8 cellular contexts compared by ENCODE assay signal in genomic region chr2:74179063-74179865, GRCh38. TPM values are rescaled to one million over a fixed set of nuclear protein-coding genes. Genes with fewer than 3 reads are reported as not detected.
DNase-seq lines count a peak whose midpoint lies in the region; ATAC-seq, FAIRE-seq and TF ChIP-seq lines count a peak whose summit lies in the region.

No MANE protein-coding gene starts in this region.

- H3K27ac Mint-ChIP-seq in mesothelial cell of epicardium, result peak overlapping the region; percentile 97

- peak overlapping the region; percentile 90 for H3K4me3 ChIP-seq in bronchial epithelial cell (ENCODE audit: low read depth, low read length)

- no peaks in the 10 kb centered on the region for H3K36me3 ChIP-seq in bronchial epithelial cell (ENCODE audit: control insufficient read depth, insufficient read depth, low read length)

- peaks cover 16% of the 10 kb centered on the region for H3K36me3 Mint-ChIP-seq in mesothelial cell of epicardium

- H3K4me1 Mint-ChIP-seq in mesothelial cell of epicardium, result peaks cover 10% of the 10 kb centered on the region

- DNase-seq in bronchial epithelial cell (ENCODE audit: low read depth) (no peak), mesothelial cell of epicardium (ENCODE audit: low spot score in 2 of 2, unreplicated experiment in 2 of 2) (no peak), NCI-H2081 (lab: John Stamatoyannopoulos, UW) (no peak), RPMI8226 (no peak), iPS-NIHi11 (ENCODE audit: low spot score) (no peak)

- TF ChIP-seq CTCF in 22Rv1 (IDR thresholded peaks at IDR 0.05) (peak; percentile 32), bronchial epithelial cell (IDR thresholded peaks at IDR 0.05; ENCODE audit: insufficient read depth, low read length, severe bottlenecking) (no peak), mesothelial cell of epicardium (IDR thresholded peaks at IDR 0.05; ENCODE audit: unreplicated experiment) (peak; percentile 75)

- H3K4me3 Mint-ChIP-seq in mesothelial cell of epicardium, result peak overlapping the region; percentile 89

- H3K27ac ChIP-seq in 22Rv1, result peak overlapping the region; percentile 75

- no peaks in the 10 kb centered on the region for H3K27me3 Mint-ChIP-seq in mesothelial cell of epicardium (ENCODE audit: low read depth)

- ATAC-seq in GM19395 (IDR thresholded peaks at IDR 0.05; ENCODE audit: unreplicated experiment), result peak; percentile 19
- peak; percentile 10 for ATAC-seq in HG03571 (IDR thresholded peaks at IDR 0.05; ENCODE audit: unreplicated experiment)

- no peaks in the 10 kb centered on the region for H3K27me3 ChIP-seq in bronchial epithelial cell (ENCODE audit: control insufficient read depth, insufficient read depth, low read length)

- peaks cover 13% of the 10 kb centered on the region for H3K9me3 Mint-ChIP-seq in mesothelial cell of epicardium

- no peak for FAIRE-seq in bronchial epithelial cell (lab: Jason Lieb, UNC)

RNA-seq across cellular contexts. Expression of gene MOB1A, which starts 0.6 kb away (rescaled TPM):
- total RNA-seq in bronchial epithelial cell (71.1 and 80.1 TPM in 2 replicates), mesothelial cell of epicardium (90.4 to 98.3 TPM (median 96.4 TPM) in 3 replicates)

RNA-seq across cellular contexts. Expression of gene MTHFD2, which starts 19.2 kb away (rescaled TPM):
- total RNA-seq in bronchial epithelial cell, result 305 and 333 TPM in 2 replicates
- 35.3 to 39.1 TPM (median 37.9 TPM) in 3 replicates for total RNA-seq in mesothelial cell of epicardium

RNA-seq across cellular contexts. Expression of gene BOLA3, which starts 31.6 kb away (rescaled TPM):
- total RNA-seq in bronchial epithelial cell (31.1 and 52.7 TPM in 2 replicates), mesothelial cell of epicardium (15.4 to 17.0 TPM (median 17.0 TPM) in 3 replicates)
